Comparison of ENCODE assay signal across 9 cellular contexts in the genomic region with DNA sequence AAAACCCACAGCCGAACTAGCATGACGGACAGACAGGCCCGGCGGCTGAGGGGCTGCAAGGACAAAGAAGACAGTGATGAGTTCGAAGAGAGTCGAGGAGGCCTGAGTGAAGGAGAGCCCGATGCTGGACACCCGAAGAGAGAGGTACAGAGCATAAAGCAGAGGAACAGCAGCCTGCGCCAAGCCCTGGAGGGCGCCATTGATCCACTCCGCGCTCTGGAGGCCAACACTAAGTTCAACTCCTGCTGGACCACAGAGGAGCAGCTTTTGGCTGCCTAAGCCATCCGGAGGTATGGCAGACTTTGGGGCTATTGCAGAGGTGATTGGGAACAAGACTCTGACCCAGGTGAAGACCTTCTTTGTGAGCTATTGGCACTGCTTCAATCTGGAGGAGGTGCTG. TPM values are rescaled to one million over a fixed set of nuclear protein-coding genes. Genes with fewer than 3 reads are reported as not detected.
A peak's percentile ranks its signal among the peaks of the same experiment; 100 is the strongest.
DNase-seq lines count a peak whose midpoint lies in the region; ATAC-seq, FAIRE-seq and TF ChIP-seq lines count a peak whose summit lies in the region.
"Had no signal": no experiment of that assay in that cellular context is flagged by ENCODE, and none has a peak within 500 bp of the region (broad histone marks: within the 10 kb centered on the region; RNA-seq: fewer than 3 reads in every experiment).

No MANE protein-coding gene starts in this region.

- CTCF ChIA-PET in A549 (lab: Yijun Ruan, JAX): interaction anchor here (0.7 to 1.5 kb wide), 3 partner anchors 11 to 394 kb away, joined by 3 to 4 read pairs (median 3); no protein-coding TSS in a partner anchor
- CTCF ChIA-PET in mammary epithelial cell (lab: Charles Lee; ENCODE audit: low non-redundant PET): no interaction called here

- in situ Hi-C loops in mammary epithelial cell (cut with MboI; ENCODE audit: low sequenced_read_pairs in 2 of 2): no loop called here

- H3K27ac ChIP-seq in A549: no peak overlapping the region
- H3K27ac ChIP-seq in mammary epithelial cell (ENCODE audit: insufficient read depth, low read depth, low read length): no peak overlapping the region
- no peak overlapping the region for H3K27ac ChIP-seq in small intestine (ENCODE audit: low read depth in 1 of 2, low read length in 1 of 2)
- H3K27ac ChIP-seq: skin epidermis had no signal

- TF ChIP-seq EP300 in A549 (IDR thresholded peaks at IDR 0.05): no peak

- no TSS peak for BruUV-seq in mammary epithelial cell (replicated peaks; lab: Mats Ljungman, UMichigan)

- peak in 1 of 2 experiments; percentile 51 for DNase-seq in A549 (ENCODE audit: low read depth in 1 of 2, low spot score in 1 of 2)
- peak; percentile 30 for DNase-seq in GM19239 (ENCODE audit: insufficient read length, low spot score)
- DNase-seq in T-helper 2 cell: peak in 4 of 5 experiments; percentile 11 to 68 (median 26)
- DNase-seq in mammary epithelial cell: no peak
- DNase-seq in small intestine: peak; percentile 40
- no peak for DNase-seq in NOMO-1 treated with dmso at 0.1 percent for 144 hours (lab: John Stamatoyannopoulos, UW; ENCODE audit: unreplicated experiment)
- no peak for DNase-seq in NCI-H2227 treated with DMSO at 0.1 percent for 48 hours (lab: John Stamatoyannopoulos, UW)
- no peak for DNase-seq in NCI-H226

- no peak overlapping the region for H3K9ac ChIP-seq in mammary epithelial cell (ENCODE audit: insufficient read depth, low read length)

- H4K20me1 ChIP-seq in mammary epithelial cell (ENCODE audit: insufficient read depth, low read length): no peaks in the 10 kb centered on the region

- no peak for TF ChIP-seq POLR2A in A549 (IDR thresholded peaks at IDR 0.05; ENCODE audit: low read length)

- H3K36me3 ChIP-seq in mammary epithelial cell (ENCODE audit: insufficient read depth, low read length): no peaks in the 10 kb centered on the region
- no peaks in the 10 kb centered on the region for H3K36me3 ChIP-seq in small intestine (ENCODE audit: control insufficient read depth in 2 of 2, insufficient read depth in 2 of 2, low read length in 2 of 2)

- peak; percentile 50 to 74; a peak in 4 of 5 replicates for TF ChIP-seq RAD21 in A549 (conservative IDR thresholded peaks at IDR 0.05 in 1 of 2, IDR thresholded peaks at IDR 0.05 in 1 of 2)

- peak; percentile 51 to 92; a peak in 3 of 6 replicates for ATAC-seq in A549

- H3K9me3 ChIP-seq in A549 (no peaks in the 10 kb centered on the region), mammary epithelial cell (replicated peaks; ENCODE audit: insufficient read depth, low read length) (no peaks in the 10 kb centered on the region), small intestine (ENCODE audit: control insufficient read depth, low read depth) (no peaks in the 10 kb centered on the region)

- H3K27me3 ChIP-seq in mammary epithelial cell (ENCODE audit: insufficient read depth, low read length) (peaks cover 3% of the 10 kb centered on the region), small intestine (ENCODE audit: control insufficient read depth in 2 of 2, insufficient read depth in 2 of 2, low read length in 2 of 2) (no peaks in the 10 kb centered on the region)

- 51% methylated on average over 13 of the region's 13 CpGs for WGBS in A549 (ENCODE audit: missing lambda C conversion rate)
- WGBS in mammary epithelial cell (ENCODE audit: low coverage, missing lambda C conversion rate): 71% methylated on average over 2 of the region's 13 CpGs
- 86 to 91% (median 86%) methylated on average over 13 of the region's 13 CpGs for WGBS in small intestine, 3 donors

- H3K4me3 ChIP-seq in A549: no peak overlapping the region
- H3K4me3 ChIP-seq in mammary epithelial cell (replicated peaks in 1 of 3; ENCODE audit: insufficient read depth in 1 of 3, low read depth in 2 of 3, low read length in 3 of 3): no peak overlapping the region
- H3K4me3 ChIP-seq in small intestine (ENCODE audit: low read depth in 1 of 2, low read length in 2 of 2): no peak overlapping the region
- H3K4me3 ChIP-seq: skin epidermis had no signal

- H3K4me2 ChIP-seq in A549 (no peak overlapping the region), mammary epithelial cell (ENCODE audit: insufficient read depth, low read depth, low read length) (no peak overlapping the region)

- intact Hi-C loops in mammary epithelial cell (cut with micrococcal nuclease): no loop called here

- dilution Hi-C loops in mammary epithelial cell (cut with HindIII; ENCODE audit: low sequenced_read_pairs): no loop called here

- FAIRE-seq in A549 (lab: Jason Lieb, UNC) (no peak), GM19239 (lab: Jason Lieb, UNC) (peak; percentile 54), small intestine (lab: Jason Lieb, UNC) (no peak)

- TF ChIP-seq CTCF in A549 (IDR thresholded peaks at IDR 0.05) (peak; percentile 28; the same call in 2 of the 3 replicates), mammary epithelial cell (conservative IDR thresholded peaks at IDR 0.05 in 1 of 2, IDR thresholded peaks at IDR 0.05 in 1 of 2; ENCODE audit: extremely low read depth in 1 of 2, insufficient read depth in 1 of 2, low read depth in 1 of 2, low read length in 2 of 2) (peak; percentile 29 to 44)

- no peaks in the 10 kb centered on the region for H3K79me2 ChIP-seq in mammary epithelial cell (ENCODE audit: insufficient read depth, low read length)

- no peak overlapping the region for H2AFZ ChIP-seq in mammary epithelial cell (ENCODE audit: low read depth, low read length)

- no peaks in the 10 kb centered on the region for H3K4me1 ChIP-seq in A549
- no peaks in the 10 kb centered on the region for H3K4me1 ChIP-seq in mammary epithelial cell (ENCODE audit: insufficient read depth, low read length)
- no peaks in the 10 kb centered on the region for H3K4me1 ChIP-seq in small intestine (ENCODE audit: control insufficient read depth in 2 of 2, insufficient read depth in 1 of 2, low read depth in 1 of 2, low read length in 1 of 2)

- POLR2A ChIA-PET in A549 (lab: Yijun Ruan, JAX): no interaction called here

TF ChIP-seq in A549, 52 proteins besides CTCF, POLR2A, EP300 and RAD21:
- TF ChIP-seq SMC3 (IDR thresholded peaks at IDR 0.05): peak; percentile 43; the same call in 2 of the 3 replicates
- TF ChIP-seq, protein P1, sequence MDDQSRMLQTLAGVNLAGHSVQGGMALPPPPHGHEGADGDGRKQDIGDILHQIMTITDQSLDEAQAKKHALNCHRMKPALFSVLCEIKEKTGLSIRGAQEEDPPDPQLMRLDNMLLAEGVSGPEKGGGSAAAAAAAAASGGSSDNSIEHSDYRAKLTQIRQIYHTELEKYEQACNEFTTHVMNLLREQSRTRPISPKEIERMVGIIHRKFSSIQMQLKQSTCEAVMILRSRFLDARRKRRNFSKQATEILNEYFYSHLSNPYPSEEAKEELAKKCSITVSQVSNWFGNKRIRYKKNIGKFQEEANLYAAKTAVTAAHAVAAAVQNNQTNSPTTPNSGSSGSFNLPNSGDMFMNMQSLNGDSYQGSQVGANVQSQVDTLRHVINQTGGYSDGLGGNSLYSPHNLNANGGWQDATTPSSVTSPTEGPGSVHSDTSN (IDR thresholded peaks at IDR 0.05): no peak

RNA-seq across cellular contexts. Expression of a gene that starts 7.8 kb away (rescaled TPM):
- 0.50 and 1.4 TPM in 2 replicates for polyA plus RNA-seq in A549 (2011; rRNA removed)
- 0.01 and 0.05 TPM in 2 replicates for polyA plus RNA-seq in A549 (2012; cell fraction: cytosol; rRNA removed)
- 0.06 and 0.45 TPM in 2 replicates for polyA plus RNA-seq in A549 (2012; cell fraction: nucleus; rRNA removed)
- polyA plus RNA-seq in A549 (2017; fragmentation: RNase III; extraction: RNeasy Plus Mini Kit Qiagen cat#74134 plus additional on column Dnase treatment): 0.12 to 0.18 TPM (median 0.13 TPM) in 3 replicates
- 1.1 and 1.2 TPM in 2 replicates for polyA minus RNA-seq in A549 (2011; rRNA and poly(A)+ RNA removed)
- 1 to 10 TPM in 1 of 2 donors, under 1 TPM in 1; 0.61 to 3.2 TPM for total RNA-seq in mammary epithelial cell
- 0.48 TPM for polyA plus RNA-seq in mammary epithelial cell
- 1.1 TPM for polyA minus RNA-seq in mammary epithelial cell
- polyA plus RNA-seq in small intestine: 1 to 10 TPM in 2 of 3 donors, under 1 TPM in 1; 0.22 to 1.4 (median 1.1) TPM

Comparison
In these comparisons a context has a peak if more than half of its experiments do, and no peak if none do; other contexts are left out.
1. DNase-seq: peak in GM19239 (single experiment), T-helper 2 cell (4 of 5) and small intestine (single experiment); none in mammary epithelial cell (single experiment), NOMO-1 treated with dmso at 0.1 percent for 144 hours (single experiment), NCI-H2227 treated with DMSO at 0.1 percent for 48 hours (single experiment) and NCI-H226 (single experiment).